23 cellular contexts compared by ENCODE assay signal in genomic region chr6:142835787-142836186, GRCh38.
"Had no signal": no experiment of that assay in that cellular context is flagged by ENCODE, and none has a peak within 500 bp of the region (broad histone marks: within the 10 kb centered on the region; RNA-seq: fewer than 3 reads in every experiment).

No MANE protein-coding gene starts in this region.

- H3K27ac ChIP-seq: esophagus squamous epithelium, hepatocyte, left ventricle myocardium inferior, lower lobe of right lung, neural progenitor cell, ovary, suprapubic skin, thyroid gland had no signal

- H3K36me3 ChIP-seq: left ventricle myocardium inferior, lower lobe of right lung, neural progenitor cell, ovary, suprapubic skin, thyroid gland had no signal

- H3K27me3 Mint-ChIP-seq: memory B cell; natural killer cell treated with Interleukin-12 subunit alpha and Interleukin-12 subunit beta and Interleukin-15 and Interleukin-18, amount 100 ng/mL, for 72 hours; type B pancreatic cell had no signal

- H3K27me3 ChIP-seq: esophagus squamous epithelium, hepatocyte, neural progenitor cell, ovary, suprapubic skin, thyroid gland had no signal

- H3K9me3 ChIP-seq: esophagus squamous epithelium, left ventricle myocardium inferior, lower lobe of right lung, ovary, suprapubic skin, thyroid gland had no signal

- H3K36me3 Mint-ChIP-seq: mesothelial cell of epicardium, neural progenitor cell, type B pancreatic cell had no signal

- FAIRE-seq: kidney, urothelium cell line had no signal

- H3K9me3 Mint-ChIP-seq: memory B cell; mesothelial cell of epicardium; natural killer cell treated with Interleukin-12 subunit alpha and Interleukin-12 subunit beta and Interleukin-15 and Interleukin-18, amount 100 ng/mL, for 72 hours; neural progenitor cell; type B pancreatic cell had no signal

- H3K27ac Mint-ChIP-seq: memory B cell, mesothelial cell of epicardium, neural progenitor cell, type B pancreatic cell had no signal

- H3K4me1 ChIP-seq: lower lobe of right lung, neural progenitor cell had no signal

- H3K4me3 ChIP-seq: esophagus squamous epithelium, hepatocyte, left ventricle myocardium inferior, lower lobe of right lung, neural progenitor cell, ovary, smooth muscle cell, suprapubic skin, thyroid gland had no signal

- DNase-seq: dermis blood vessel endothelial cell; esophagus squamous epithelium; foreskin fibroblast; head of caudate nucleus; kidney; left cardiac atrium; left ventricle myocardium inferior; lower lobe of right lung; nucleus accumbens; ovary; right cardiac atrium; stimulated activated CD4-positive, alpha-beta T cell treated with anti-CD3 and anti-CD28 coated beads, Interleukin-2, amount 100 ng/mL, for 48 hours; stimulated activated naive CD8-positive, alpha-beta T cell treated with anti-CD3 and anti-CD28 coated beads, Interleukin-15, Interleukin-2, amounts not matched to agents 100 U/mL and 50 U/mL, for 24 hours; thyroid gland had no signal

- ATAC-seq: left cardiac atrium; lower lobe of right lung; natural killer cell treated with Interleukin-12 subunit alpha and Interleukin-12 subunit beta and Interleukin-15 and Interleukin-18, amount 100 ng/mL, for 72 hours; stimulated activated naive CD8-positive, alpha-beta T cell treated with anti-CD3 and anti-CD28 coated beads, Interleukin-15, Interleukin-2, amounts not matched to agents 100 U/mL and 50 U/mL, for 24 hours had no signal

- H3K4me3 Mint-ChIP-seq: memory B cell; mesothelial cell of epicardium; natural killer cell treated with Interleukin-12 subunit alpha and Interleukin-12 subunit beta and Interleukin-15 and Interleukin-18, amount 100 ng/mL, for 72 hours; neural progenitor cell; type B pancreatic cell had no signal
